28 cellular contexts compared by ENCODE assay signal in genomic region chr10:63940277-63940972, GRCh38.
"Had no signal": no experiment of that assay in that cellular context is flagged by ENCODE, and none has a peak within 500 bp of the region (broad histone marks: within the 10 kb centered on the region; RNA-seq: fewer than 3 reads in every experiment).

No MANE protein-coding gene starts in this region.

- H3K9me3 Mint-ChIP-seq: activated CD8-positive, alpha-beta T cell treated with anti-CD3 and anti-CD28 coated beads for 36 hours; activated T-cell treated with anti-CD3 and anti-CD28 coated beads, Interleukin-2, amount 50 U/mL, for 4 hours; activated T-helper 17 cell treated with anti-CD3 and anti-CD28 coated beads, Interleukin-2, amount 50 U/mL, for 72 hours; central memory CD8-positive, alpha-beta T cell; dendritic cell treated with granulocyte-macrophage colony-stimulating factor and Interleukin-4, amounts not matched to agents 40 ng/mL and 50 ng/mL, for 4 days; endodermal cell had no signal

- H3K27me3 ChIP-seq: brain microvascular endothelial cell, dorsolateral prefrontal cortex, gastrocnemius medialis, hepatocyte had no signal

- H3K4me3 ChIP-seq: coronary artery, dorsolateral prefrontal cortex, gastrocnemius medialis, heart left ventricle, hepatocyte had no signal

- H3K27ac Mint-ChIP-seq: activated CD8-positive, alpha-beta T cell treated with anti-CD3 and anti-CD28 coated beads for 36 hours; activated naive CD8-positive, alpha-beta T cell; activated T-helper 17 cell treated with anti-CD3 and anti-CD28 coated beads, Interleukin-2, amount 50 U/mL, for 72 hours; dendritic cell treated with granulocyte-macrophage colony-stimulating factor and Interleukin-4, amounts not matched to agents 40 ng/mL and 50 ng/mL, for 4 days; endodermal cell had no signal

- H3K9me3 ChIP-seq: gastrocnemius medialis, heart left ventricle had no signal

- H3K4me1 Mint-ChIP-seq: activated T-helper 17 cell treated with anti-CD3 and anti-CD28 coated beads, Interleukin-2, amount 50 U/mL, for 72 hours; central memory CD8-positive, alpha-beta T cell had no signal

- H3K27me3 Mint-ChIP-seq: activated T-helper 17 cell treated with anti-CD3 and anti-CD28 coated beads, Interleukin-2, amount 50 U/mL, for 72 hours; dendritic cell treated with granulocyte-macrophage colony-stimulating factor and Interleukin-4, amounts not matched to agents 40 ng/mL and 50 ng/mL, for 4 days had no signal

- H3K79me2 ChIP-seq: hepatocyte had no signal

- H3K4me1 ChIP-seq: gastrocnemius medialis, heart left ventricle had no signal

- H3K4me2 ChIP-seq: hepatocyte had no signal

- H3K27ac ChIP-seq: brain microvascular endothelial cell, coronary artery, dorsolateral prefrontal cortex, gastrocnemius medialis, heart left ventricle, hepatocyte had no signal

- DNase-seq: activated CD4-positive, alpha-beta T cell treated with anti-CD3 and anti-CD28 coated beads for 48 hours; activated CD4-positive, alpha-beta T cell treated with anti-CD3 and anti-CD28 coated beads, Interleukin-2, amount 50 U/mL, for 1 hour; activated CD4-positive, alpha-beta T cell treated with anti-CD3 and anti-CD28 coated beads, Interleukin-2, amount 50 U/mL, for 48 hours; activated CD8-positive, alpha-beta memory T cell treated with anti-CD3 and anti-CD28 coated beads for 24 hours; activated CD8-positive, alpha-beta T cell treated with anti-CD3 and anti-CD28 coated beads for 36 hours; activated effector memory CD4-positive, alpha-beta T cell treated with Interleukin-2 at 50 U/mL for 16 hours; activated gamma-delta T cell treated with Interleukin-2 at 50 U/mL for 16 hours; activated naive CD4-positive, alpha-beta T cell treated with anti-CD3 and anti-CD28 coated beads, Interleukin-2, amount 50 U/mL, for 16 hours; activated naive CD4-positive, alpha-beta T cell treated with Interleukin-2 at 50 U/mL for 16 hours; activated T-cell treated with anti-CD3 and anti-CD28 coated beads, Interleukin-2, amount 50 U/mL, for 4 hours; amniotic stem cell; anterior cingulate cortex; brain microvascular endothelial cell; dorsolateral prefrontal cortex; effector memory CD4-positive, alpha-beta T cell; endodermal cell; foreskin fibroblast; gastrocnemius medialis; glutamatergic neuron; heart left ventricle; T-helper 2 cell had no signal

- ATAC-seq: activated CD8-positive, alpha-beta T cell treated with anti-CD3 and anti-CD28 coated beads for 36 hours; activated T-cell treated with anti-CD3 and anti-CD28 coated beads, Interleukin-2, amount 50 U/mL, for 4 hours; activated T-helper 17 cell treated with anti-CD3 and anti-CD28 coated beads, Interleukin-2, amount 50 U/mL, for 72 hours; esophagus mucosa; gastrocnemius medialis; heart left ventricle had no signal

- H3K36me3 Mint-ChIP-seq: activated naive CD8-positive, alpha-beta T cell had no signal

- H3K36me3 ChIP-seq: brain microvascular endothelial cell, gastrocnemius medialis, heart left ventricle had no signal

- H3K4me3 Mint-ChIP-seq: activated CD8-positive, alpha-beta T cell treated with anti-CD3 and anti-CD28 coated beads for 36 hours; activated naive CD8-positive, alpha-beta T cell; activated T-cell treated with anti-CD3 and anti-CD28 coated beads, Interleukin-2, amount 50 U/mL, for 4 hours; activated T-helper 17 cell treated with anti-CD3 and anti-CD28 coated beads, Interleukin-2, amount 50 U/mL, for 72 hours; central memory CD8-positive, alpha-beta T cell; dendritic cell treated with granulocyte-macrophage colony-stimulating factor and Interleukin-4, amounts not matched to agents 40 ng/mL and 50 ng/mL, for 4 days; endodermal cell had no signal

- H2AFZ ChIP-seq: hepatocyte had no signal
